ENCODE assay signal across 19 cellular contexts in genomic region chr2:99139003-99139402, GRCh38. TPM values are rescaled to one million over a fixed set of nuclear protein-coding genes. Genes with fewer than 3 reads are reported as not detected.
A peak's percentile ranks its signal among the peaks of the same experiment; 100 is the strongest.
DNase-seq lines count a peak whose midpoint lies in the region; ATAC-seq, FAIRE-seq and TF ChIP-seq lines count a peak whose summit lies in the region.
"Had no signal": no experiment of that assay in that cellular context is flagged by ENCODE, and none has a peak within 500 bp of the region (broad histone marks: within the 10 kb centered on the region; RNA-seq: fewer than 3 reads in every experiment).

No MANE protein-coding gene starts in this region.

- POLR2A ChIA-PET in activated CD4-positive, alpha-beta memory T cell treated with anti-CD3 and anti-CD28 coated beads for 36 hours (lab: Charles Lee), result interaction anchor here (0.7 kb wide), 1 partner anchor 14 kb away, joined by 4 read pairs; no protein-coding TSS in a partner anchor
- POLR2A ChIA-PET in activated CD4-positive, alpha-beta memory T cell treated with anti-CD3 and anti-CD28 coated beads, Interleukin-2, amount 10 ng/mL, durations not matched to agents 7 days and 5 days (lab: Charles Lee), result no interaction called here
- POLR2A ChIA-PET in K562 (lab: Yijun Ruan, JAX), result interaction anchor here (0.6 kb wide), 2 partner anchors 207 to 746 kb away, joined by 3 read pairs; no protein-coding TSS in a partner anchor
- POLR2A ChIA-PET in OCI-LY7 (lab: Charles Lee), result interaction anchor here (0.6 to 1.0 kb wide), 2 partner anchors 12 to 383 kb away, joined by 3 read pairs; no protein-coding TSS in a partner anchor

- ATAC-seq in K562 (no peak), left ventricle myocardium superior (no peak), HG03469 (IDR thresholded peaks at IDR 0.05; ENCODE audit: unreplicated experiment) (no peak)

- H3K27ac ChIP-seq in K562 (ENCODE audit: extremely low read depth, low read depth, low read length) (no peak overlapping the region), OCI-LY7 (ENCODE audit: low read depth, low read length, poor library complexity, severe bottlenecking) (no peak overlapping the region)
- H3K27ac ChIP-seq: C4-2B had no signal

- no peak overlapping the region for H3K4me3 ChIP-seq in K562
- H3K4me3 ChIP-seq in OCI-LY7 (ENCODE audit: low read depth, low read length, poor library complexity, severe bottlenecking), result no peak overlapping the region

- H3K4me1 ChIP-seq in K562 (replicated peaks in 1 of 2; ENCODE audit: control insufficient read depth in 2 of 2, insufficient read depth in 2 of 2, low read length in 2 of 2), result peaks cover 0 to 17% of the 10 kb centered on the region in 2 experiments; a peak in 2 of 5 replicates
- H3K4me1 ChIP-seq in OCI-LY7 (ENCODE audit: insufficient read depth, low read length, poor library complexity, severe bottlenecking), result peaks cover 12% of the 10 kb centered on the region

- FAIRE-seq in K562 (lab: Jason Lieb, UNC), result peak; percentile 49

- H2AFZ ChIP-seq in K562 (ENCODE audit: low read depth, low read length), result no peak overlapping the region
- H2AFZ ChIP-seq in OCI-LY7 (ENCODE audit: low read length), result no peak overlapping the region

- TF ChIP-seq EP300 in K562 (IDR thresholded peaks at IDR 0.05; ENCODE audit: low read length), result no peak

- 6% methylated on average over 4 of the region's 4 CpGs for WGBS in K562 (ENCODE audit: insufficient coverage, low coverage, missing lambda C conversion rate)

- TF ChIP-seq RAD21 in K562 (CRISPR knock-in tag; conservative IDR thresholded peaks at IDR 0.05 in 1 of 2, IDR thresholded peaks at IDR 0.05 in 1 of 2), result no peak

- H3K79me2 ChIP-seq in K562 (ENCODE audit: control insufficient read depth, insufficient read depth, low read length) (no peaks in the 10 kb centered on the region), OCI-LY7 (ENCODE audit: insufficient read depth, low read depth, low read length) (no peaks in the 10 kb centered on the region)

- TF ChIP-seq POLR2A in K562 (conservative IDR thresholded peaks at IDR 0.05), result no peak

- no peaks in the 10 kb centered on the region for H3K9me1 ChIP-seq in K562 (ENCODE audit: control insufficient read depth, insufficient read depth, low read length)

- H3K27me3 ChIP-seq in K562 (ENCODE audit: control insufficient read depth in 2 of 2, insufficient read depth in 2 of 2, low read length in 2 of 2), result no peaks in the 10 kb centered on the region

- H3K9me3 Mint-ChIP-seq in activated CD4-positive, alpha-beta memory T cell treated with anti-CD3 and anti-CD28 coated beads for 36 hours, result peaks cover 4% of the 10 kb centered on the region
- peaks cover 5% of the 10 kb centered on the region for H3K9me3 Mint-ChIP-seq in activated CD4-positive, alpha-beta memory T cell treated with anti-CD3 and anti-CD28 coated beads, Interleukin-2, amount 10 ng/mL, durations not matched to agents 7 days and 5 days
- peaks cover 65% of the 10 kb centered on the region for H3K9me3 Mint-ChIP-seq in nephron progenitor cell

- peak overlapping the region; percentile 3 for H3K4me3 Mint-ChIP-seq in activated CD4-positive, alpha-beta memory T cell treated with anti-CD3 and anti-CD28 coated beads for 36 hours
- no peak overlapping the region for H3K4me3 Mint-ChIP-seq in activated CD4-positive, alpha-beta memory T cell treated with anti-CD3 and anti-CD28 coated beads, Interleukin-2, amount 10 ng/mL, durations not matched to agents 7 days and 5 days
- H3K4me3 Mint-ChIP-seq in nephron progenitor cell, result peak overlapping the region; percentile 13

- no peak for DNase-seq in activated CD4-positive, alpha-beta memory T cell treated with anti-CD3 and anti-CD28 coated beads for 36 hours
- DNase-seq in activated CD4-positive, alpha-beta memory T cell treated with anti-CD3 and anti-CD28 coated beads, Interleukin-2, amount 10 ng/mL, durations not matched to agents 7 days and 5 days, result no peak
- DNase-seq in HT1080 (ENCODE audit: low read depth), result peak; percentile 5
- DNase-seq in K562 (ENCODE audit: extremely low read depth in 1 of 4, low spot score in 3 of 4), result peak in 1 of 4 experiments; percentile 43
- DNase-seq in nephron progenitor cell, result no peak
- no peak for DNase-seq in OCI-LY7 (ENCODE audit: low spot score)
- DNase-seq in left ventricle myocardium superior, result no peak
- DNase-seq: DND-41, GF-D8, IMR-90, MV-4-11, NCI-H1417 treated with DMSO at 0.1 percent for 48 hours, NCI-H2029, NCI-H510A, NCI-H82, RPMI8226 had no signal

- CTCF ChIA-PET in activated CD4-positive, alpha-beta memory T cell treated with anti-CD3 and anti-CD28 coated beads for 36 hours (lab: Charles Lee), result no interaction called here
- CTCF ChIA-PET in activated CD4-positive, alpha-beta memory T cell treated with anti-CD3 and anti-CD28 coated beads, Interleukin-2, amount 10 ng/mL, durations not matched to agents 7 days and 5 days (lab: Charles Lee), result no interaction called here
- CTCF ChIA-PET in K562 (lab: Yijun Ruan, JAX; ENCODE audit: low intra/inter-chr PET ratio) (no interaction called here), OCI-LY7 (lab: Charles Lee; ENCODE audit: unreplicated experiment) (no interaction called here)

- peaks cover 11% of the 10 kb centered on the region for H3K36me3 Mint-ChIP-seq in activated CD4-positive, alpha-beta memory T cell treated with anti-CD3 and anti-CD28 coated beads for 36 hours
- H3K36me3 Mint-ChIP-seq in activated CD4-positive, alpha-beta memory T cell treated with anti-CD3 and anti-CD28 coated beads, Interleukin-2, amount 10 ng/mL, durations not matched to agents 7 days and 5 days (ENCODE audit: low read depth), result peaks cover 3% of the 10 kb centered on the region
- H3K36me3 Mint-ChIP-seq in nephron progenitor cell (ENCODE audit: low read depth), result peaks cover 57% of the 10 kb centered on the region

- H3K36me3 ChIP-seq in K562 (ENCODE audit: control insufficient read depth, insufficient read depth, low read length) (no peaks in the 10 kb centered on the region), OCI-LY7 (ENCODE audit: insufficient read depth, low read length) (no peaks in the 10 kb centered on the region)

- H3K4me1 Mint-ChIP-seq in activated CD4-positive, alpha-beta memory T cell treated with anti-CD3 and anti-CD28 coated beads for 36 hours (ENCODE audit: low read depth), result peaks cover 19% of the 10 kb centered on the region
- H3K4me1 Mint-ChIP-seq in activated CD4-positive, alpha-beta memory T cell treated with anti-CD3 and anti-CD28 coated beads, Interleukin-2, amount 10 ng/mL, durations not matched to agents 7 days and 5 days, result peaks cover 23% of the 10 kb centered on the region
- H3K4me1 Mint-ChIP-seq in nephron progenitor cell, result peaks cover 24% of the 10 kb centered on the region

- in situ Hi-C loops in K562 (cut with MboI), result no loop called here

- H3K9me3 ChIP-seq in K562 (replicated peaks; ENCODE audit: control insufficient read depth, insufficient read depth, low read depth, low read length), result no peaks in the 10 kb centered on the region
- H3K9me3 ChIP-seq in OCI-LY7 (ENCODE audit: low read length), result no peaks in the 10 kb centered on the region

- BruUV-seq in K562 (replicated peaks; lab: Mats Ljungman, UMichigan), result no TSS peak
- BruUV-seq in OCI-LY7 (replicated peaks; lab: Mats Ljungman, UMichigan), result no TSS peak

- H3K27me3 Mint-ChIP-seq in activated CD4-positive, alpha-beta memory T cell treated with anti-CD3 and anti-CD28 coated beads for 36 hours, result no peaks in the 10 kb centered on the region
- H3K27me3 Mint-ChIP-seq in activated CD4-positive, alpha-beta memory T cell treated with anti-CD3 and anti-CD28 coated beads, Interleukin-2, amount 10 ng/mL, durations not matched to agents 7 days and 5 days, result peaks cover 9% of the 10 kb centered on the region
- H3K27me3 Mint-ChIP-seq in nephron progenitor cell (ENCODE audit: low read depth, poor library complexity), result peaks cover 18% of the 10 kb centered on the region

- intact Hi-C loops in activated CD4-positive, alpha-beta memory T cell treated with anti-CD3 and anti-CD28 coated beads for 36 hours (cut with micrococcal nuclease), result no loop called here
- intact Hi-C loops in K562 (cut with micrococcal nuclease), result no loop called here
- intact Hi-C loops in OCI-LY7 (cut with micrococcal nuclease; ENCODE audit: unreplicated experiment), result no loop called here
- intact Hi-C loops in left ventricle myocardium superior (cut with micrococcal nuclease), result no loop called here

- H4K20me1 ChIP-seq in K562 (replicated peaks; ENCODE audit: control insufficient read depth, insufficient read depth, low read length), result no peaks in the 10 kb centered on the region
- no peaks in the 10 kb centered on the region for H4K20me1 ChIP-seq in OCI-LY7 (ENCODE audit: insufficient read depth, low read length)

- TF ChIP-seq CTCF in K562 (IDR thresholded peaks at IDR 0.05 in 2 of 3, conservative IDR thresholded peaks at IDR 0.05 in 1 of 3; ENCODE audit: insufficient read depth in 2 of 3, low read depth in 1 of 3, low read length in 3 of 3) (no peak), nephron progenitor cell (IDR thresholded peaks at IDR 0.05) (no peak), OCI-LY7 (conservative IDR thresholded peaks at IDR 0.05; ENCODE audit: low read length) (no peak)

- H3K27ac Mint-ChIP-seq in activated CD4-positive, alpha-beta memory T cell treated with anti-CD3 and anti-CD28 coated beads for 36 hours, result no peak overlapping the region
- H3K27ac Mint-ChIP-seq in activated CD4-positive, alpha-beta memory T cell treated with anti-CD3 and anti-CD28 coated beads, Interleukin-2, amount 10 ng/mL, durations not matched to agents 7 days and 5 days, result no peak overlapping the region
- H3K27ac Mint-ChIP-seq in nephron progenitor cell, result no peak overlapping the region

- H3K4me2 ChIP-seq in K562 (ENCODE audit: insufficient read depth, low read length) (no peak overlapping the region), OCI-LY7 (ENCODE audit: low read length) (no peak overlapping the region)

- no peak overlapping the region for H3K9ac ChIP-seq in K562 (ENCODE audit: insufficient read depth in 1 of 2, low read depth in 2 of 2, low read length in 2 of 2)

- no peaks in the 10 kb centered on the region for H3K9me2 ChIP-seq in OCI-LY7 (ENCODE audit: insufficient read depth, low read length)

RNA-seq across cellular contexts. Expression of gene C2orf15, which starts 2.5 kb away (rescaled TPM):
- under 1 TPM; 0.48 to 0.50 TPM for total RNA-seq in activated CD4-positive, alpha-beta memory T cell treated with anti-CD3 and anti-CD28 coated beads for 36 hours
- total RNA-seq in activated CD4-positive, alpha-beta memory T cell treated with anti-CD3 and anti-CD28 coated beads, Interleukin-2, amount 10 ng/mL, durations not matched to agents 7 days and 5 days, result under 1 TPM; 0.18 to 0.35 TPM
- 0.23 TPM in 2 replicates for total RNA-seq in HT1080 (2014; rRNA removed; shearing (Covaris generic))
- polyA plus RNA-seq in HT1080 (2015; cell fraction: cytosol; rRNA removed), result 0.20 and 0.44 TPM in 2 replicates
- 0.08 and 0.51 TPM in 2 replicates for polyA plus RNA-seq in HT1080 (2015; cell fraction: nucleus; rRNA removed)
- not detected in 2 replicates for total RNA-seq in K562 (2011; cell fraction: chromatin; rRNA removed; ENCODE audit: low replicate concordance)
- not detected in 2 replicates for total RNA-seq in K562 (2011; cell fraction: nucleolus; rRNA removed)
- not detected in 2 replicates for total RNA-seq in K562 (2011; cell fraction: nucleoplasm; rRNA removed)
- total RNA-seq in K562 (2014; rRNA removed) (0.27 TPM in 1 of 2 replicates, not detected in the other), K562 (2014; rRNA removed; fragmentation: Illumina TruSeq; extraction: Trizol) (0.11 TPM in 1 of 2 replicates, not detected in the other), K562 (2015; rRNA removed; fragmentation: Illumina TruSeq; extraction: Trizol) (0.11 and 0.22 TPM in 2 replicates), K562 (2021) (0.16 and 0.18 TPM in 2 replicates), OCI-LY7 (2022) (1.3 and 2.1 TPM in 2 replicates), left ventricle myocardium superior (0.30 TPM)
- polyA plus RNA-seq in K562 (2011; rRNA removed) (0.25 TPM in 1 of 2 replicates, not detected in the other), K562 (2014; fragmentation: Illumina TruSeq; extraction: Trizol) (0.15 TPM in 1 of 2 replicates, not detected in the other), K562 (2014; fragmentation: Nextera tagmentation; extraction: Ambion mirVana) (under 1 TPM; 0.04 to 0.06 TPM), K562 (2014; rRNA removed) (not detected in 2 replicates)
- 0.09 TPM in 1 of 2 replicates, not detected in the other for polyA plus RNA-seq in K562 (2011; cell fraction: cytosol; rRNA removed)
- polyA plus RNA-seq in K562 (2011; cell fraction: nucleus; rRNA removed), result not detected in 2 replicates
- 0.17 and 0.18 TPM in 2 replicates for polyA plus RNA-seq in K562 (2012)
- not detected in 2 replicates for polyA minus RNA-seq in K562 (2011; rRNA and poly(A)+ RNA removed)
- not detected in 2 replicates for polyA minus RNA-seq in K562 (2011; cell fraction: cytosol; rRNA and poly(A)+ RNA removed)
- not detected in 2 replicates for polyA minus RNA-seq in K562 (2011; cell fraction: nucleus; rRNA and poly(A)+ RNA removed)
- total RNA-seq in OCI-LY7 (2014; rRNA removed; shearing (Covaris generic)), result 0.25 and 0.31 TPM in 2 replicates
- total RNA-seq: LHCN-M2 had no signal
- polyA plus RNA-seq: IMR-90 had no signal

RNA-seq across cellular contexts. Expression of gene TSGA10, which starts 15.7 kb away (rescaled TPM):
- total RNA-seq in activated CD4-positive, alpha-beta memory T cell treated with anti-CD3 and anti-CD28 coated beads for 36 hours, result 1 to 10 TPM; 6.3 to 7.0 TPM
- total RNA-seq in activated CD4-positive, alpha-beta memory T cell treated with anti-CD3 and anti-CD28 coated beads, Interleukin-2, amount 10 ng/mL, durations not matched to agents 7 days and 5 days, result 1 to 10 TPM; 3.7 to 5.4 TPM
- total RNA-seq in HT1080 (2014; rRNA removed; shearing (Covaris generic)), result 2.8 and 6.7 TPM in 2 replicates
- 1.2 and 1.7 TPM in 2 replicates for polyA plus RNA-seq in HT1080 (2015; cell fraction: cytosol; rRNA removed)
- 3.3 and 35.8 TPM in 2 replicates for polyA plus RNA-seq in HT1080 (2015; cell fraction: nucleus; rRNA removed)
- 4.8 and 13.5 TPM in 2 replicates for total RNA-seq in K562 (2011; cell fraction: chromatin; rRNA removed; ENCODE audit: low replicate concordance)
- total RNA-seq in K562 (2011; cell fraction: nucleolus; rRNA removed), result 3.8 and 6.5 TPM in 2 replicates
- 9.2 and 14.0 TPM in 2 replicates for total RNA-seq in K562 (2011; cell fraction: nucleoplasm; rRNA removed)
- total RNA-seq in K562 (2014; rRNA removed) (2.7 and 6.1 TPM in 2 replicates), K562 (2014; rRNA removed; fragmentation: Illumina TruSeq; extraction: Trizol) (2.9 and 3.5 TPM in 2 replicates), K562 (2015; rRNA removed; fragmentation: Illumina TruSeq; extraction: Trizol) (5.2 and 5.8 TPM in 2 replicates), K562 (2021) (2.8 TPM in 2 replicates), OCI-LY7 (2022) (10.8 and 14.1 TPM in 2 replicates), left ventricle myocardium superior (4.7 TPM)
- polyA plus RNA-seq in K562 (2011; rRNA removed) (2.7 and 3.2 TPM in 2 replicates), K562 (2014; fragmentation: Illumina TruSeq; extraction: Trizol) (1.9 and 3.5 TPM in 2 replicates), K562 (2014; fragmentation: Nextera tagmentation; extraction: Ambion mirVana) (1 to 10 TPM; 2.1 to 3.5 TPM), K562 (2014; rRNA removed) (5.8 and 11.3 TPM in 2 replicates)
- 0.46 and 2.4 TPM in 2 replicates for polyA plus RNA-seq in K562 (2011; cell fraction: cytosol; rRNA removed)
- 1.7 and 2.2 TPM in 2 replicates for polyA plus RNA-seq in K562 (2011; cell fraction: nucleus; rRNA removed)
- 2.1 and 5.5 TPM in 2 replicates for polyA plus RNA-seq in K562 (2012)
- polyA minus RNA-seq in K562 (2011; rRNA and poly(A)+ RNA removed), result 5.9 and 8.5 TPM in 2 replicates
- 1.9 TPM in 2 replicates for polyA minus RNA-seq in K562 (2011; cell fraction: cytosol; rRNA and poly(A)+ RNA removed)
- 5.1 and 11.0 TPM in 2 replicates for polyA minus RNA-seq in K562 (2011; cell fraction: nucleus; rRNA and poly(A)+ RNA removed)
- total RNA-seq in OCI-LY7 (2014; rRNA removed; shearing (Covaris generic)), result 3.8 and 13.3 TPM in 2 replicates

RNA-seq across cellular contexts. Expression of gene LIPT1, which starts 15.8 kb away (rescaled TPM):
- total RNA-seq in activated CD4-positive, alpha-beta memory T cell treated with anti-CD3 and anti-CD28 coated beads for 36 hours, result 1 to 10 TPM; 3.3 to 4.6 TPM
- total RNA-seq in activated CD4-positive, alpha-beta memory T cell treated with anti-CD3 and anti-CD28 coated beads, Interleukin-2, amount 10 ng/mL, durations not matched to agents 7 days and 5 days, result 1 to 10 TPM; 6.7 to 7.3 TPM
- total RNA-seq in HT1080 (2014; rRNA removed; shearing (Covaris generic)), result 6.6 and 7.8 TPM in 2 replicates
- 10.5 and 13.7 TPM in 2 replicates for polyA plus RNA-seq in HT1080 (2015; cell fraction: cytosol; rRNA removed)
- polyA plus RNA-seq in HT1080 (2015; cell fraction: nucleus; rRNA removed), result 20.9 and 21.1 TPM in 2 replicates
- 13.3 and 26.8 TPM in 2 replicates for total RNA-seq in K562 (2011; cell fraction: chromatin; rRNA removed; ENCODE audit: low replicate concordance)
- 10.3 and 13.2 TPM in 2 replicates for total RNA-seq in K562 (2011; cell fraction: nucleolus; rRNA removed)
- total RNA-seq in K562 (2011; cell fraction: nucleoplasm; rRNA removed), result 24.4 and 47.7 TPM in 2 replicates
- total RNA-seq in K562 (2014; rRNA removed) (6.7 and 10.4 TPM in 2 replicates), K562 (2014; rRNA removed; fragmentation: Illumina TruSeq; extraction: Trizol) (9.7 and 11.6 TPM in 2 replicates), K562 (2015; rRNA removed; fragmentation: Illumina TruSeq; extraction: Trizol) (9.2 and 9.5 TPM in 2 replicates), K562 (2021) (6.4 and 8.6 TPM in 2 replicates), OCI-LY7 (2022) (11.9 and 12.7 TPM in 2 replicates), left ventricle myocardium superior (7.1 TPM)
- polyA plus RNA-seq in K562 (2011; rRNA removed) (13.3 and 17.6 TPM in 2 replicates), K562 (2014; fragmentation: Illumina TruSeq; extraction: Trizol) (11.7 and 11.9 TPM in 2 replicates), K562 (2014; fragmentation: Nextera tagmentation; extraction: Ambion mirVana) (10 to 100 TPM; 16.3 to 18.3 TPM), K562 (2014; rRNA removed) (10.5 and 12.1 TPM in 2 replicates)
- polyA plus RNA-seq in K562 (2011; cell fraction: cytosol; rRNA removed), result 7.4 and 9.2 TPM in 2 replicates
- 12.7 and 15.6 TPM in 2 replicates for polyA plus RNA-seq in K562 (2011; cell fraction: nucleus; rRNA removed)
- 7.2 and 7.3 TPM in 2 replicates for polyA plus RNA-seq in K562 (2012)
- 9.7 and 12.8 TPM in 2 replicates for polyA minus RNA-seq in K562 (2011; rRNA and poly(A)+ RNA removed)
- 4.5 and 7.4 TPM in 2 replicates for polyA minus RNA-seq in K562 (2011; cell fraction: cytosol; rRNA and poly(A)+ RNA removed)
- 9.6 and 13.3 TPM in 2 replicates for polyA minus RNA-seq in K562 (2011; cell fraction: nucleus; rRNA and poly(A)+ RNA removed)
- total RNA-seq in OCI-LY7 (2014; rRNA removed; shearing (Covaris generic)), result 7.9 and 12.5 TPM in 2 replicates

RNA-seq across cellular contexts. Expression of gene MITD1, which starts 41.9 kb away (rescaled TPM):
- total RNA-seq in activated CD4-positive, alpha-beta memory T cell treated with anti-CD3 and anti-CD28 coated beads for 36 hours, result 10 to 100 TPM; 67.4 to 75.5 TPM
- total RNA-seq in activated CD4-positive, alpha-beta memory T cell treated with anti-CD3 and anti-CD28 coated beads, Interleukin-2, amount 10 ng/mL, durations not matched to agents 7 days and 5 days, result 10 to 100 TPM; 63.3 to 67.3 TPM
- total RNA-seq in HT1080 (2014; rRNA removed; shearing (Covaris generic)), result 21.0 and 21.4 TPM in 2 replicates
- 26.7 and 28.9 TPM in 2 replicates for polyA plus RNA-seq in HT1080 (2015; cell fraction: cytosol; rRNA removed)
- 50.6 and 58.2 TPM in 2 replicates for polyA plus RNA-seq in HT1080 (2015; cell fraction: nucleus; rRNA removed)
- total RNA-seq in K562 (2011; cell fraction: chromatin; rRNA removed; ENCODE audit: low replicate concordance), result 25.3 and 39.7 TPM in 2 replicates
- total RNA-seq in K562 (2011; cell fraction: nucleolus; rRNA removed), result 12.2 and 13.0 TPM in 2 replicates
- 22.1 and 32.8 TPM in 2 replicates for total RNA-seq in K562 (2011; cell fraction: nucleoplasm; rRNA removed)
- total RNA-seq in K562 (2014; rRNA removed) (23.7 and 25.5 TPM in 2 replicates), K562 (2014; rRNA removed; fragmentation: Illumina TruSeq; extraction: Trizol) (42.8 and 46.2 TPM in 2 replicates), K562 (2015; rRNA removed; fragmentation: Illumina TruSeq; extraction: Trizol) (47.1 and 50.9 TPM in 2 replicates), K562 (2021) (19.6 and 20.5 TPM in 2 replicates), OCI-LY7 (2022) (34.2 and 34.6 TPM in 2 replicates), left ventricle myocardium superior (13.8 TPM)
- polyA plus RNA-seq in K562 (2011; rRNA removed) (22.9 and 30.7 TPM in 2 replicates), K562 (2014; fragmentation: Illumina TruSeq; extraction: Trizol) (36.6 and 43.2 TPM in 2 replicates), K562 (2014; fragmentation: Nextera tagmentation; extraction: Ambion mirVana) (10 to 100 TPM; 62.3 to 71.8 TPM), K562 (2014; rRNA removed) (42.4 and 48.7 TPM in 2 replicates)
- polyA plus RNA-seq in K562 (2011; cell fraction: cytosol; rRNA removed), result 3.3 and 9.7 TPM in 2 replicates
- polyA plus RNA-seq in K562 (2011; cell fraction: nucleus; rRNA removed), result 22.4 and 30.1 TPM in 2 replicates
- polyA plus RNA-seq in K562 (2012), result 29.4 and 35.0 TPM in 2 replicates
- 12.5 and 13.9 TPM in 2 replicates for polyA minus RNA-seq in K562 (2011; rRNA and poly(A)+ RNA removed)
- polyA minus RNA-seq in K562 (2011; cell fraction: cytosol; rRNA and poly(A)+ RNA removed), result 5.3 and 7.5 TPM in 2 replicates
- 10.9 and 14.4 TPM in 2 replicates for polyA minus RNA-seq in K562 (2011; cell fraction: nucleus; rRNA and poly(A)+ RNA removed)
- total RNA-seq in OCI-LY7 (2014; rRNA removed; shearing (Covaris generic)), result 35.9 and 40.2 TPM in 2 replicates

RNA-seq across cellular contexts. Expression of gene MRPL30, which starts 42.0 kb away (rescaled TPM):
- 10 to 100 TPM; 30.3 to 30.8 TPM for total RNA-seq in activated CD4-positive, alpha-beta memory T cell treated with anti-CD3 and anti-CD28 coated beads for 36 hours
- 10 to 100 TPM; 21.1 to 22.2 TPM for total RNA-seq in activated CD4-positive, alpha-beta memory T cell treated with anti-CD3 and anti-CD28 coated beads, Interleukin-2, amount 10 ng/mL, durations not matched to agents 7 days and 5 days
- 50.1 and 57.3 TPM in 2 replicates for total RNA-seq in HT1080 (2014; rRNA removed; shearing (Covaris generic))
- 36.9 and 47.0 TPM in 2 replicates for polyA plus RNA-seq in HT1080 (2015; cell fraction: cytosol; rRNA removed)
- polyA plus RNA-seq in HT1080 (2015; cell fraction: nucleus; rRNA removed), result 31.1 and 31.8 TPM in 2 replicates
- 13.3 and 20.7 TPM in 2 replicates for total RNA-seq in K562 (2011; cell fraction: chromatin; rRNA removed; ENCODE audit: low replicate concordance)
- 9.8 and 10.7 TPM in 2 replicates for total RNA-seq in K562 (2011; cell fraction: nucleolus; rRNA removed)
- total RNA-seq in K562 (2011; cell fraction: nucleoplasm; rRNA removed), result 20.7 and 35.3 TPM in 2 replicates
- total RNA-seq in K562 (2014; rRNA removed), result 66.6 and 73.2 TPM in 2 replicates
- total RNA-seq in K562 (2014; rRNA removed; fragmentation: Illumina TruSeq; extraction: Trizol), result 97.0 and 106 TPM in 2 replicates
- 88.8 and 100 TPM in 2 replicates for total RNA-seq in K562 (2015; rRNA removed; fragmentation: Illumina TruSeq; extraction: Trizol)
- 64.0 and 69.7 TPM in 2 replicates for total RNA-seq in K562 (2021)
- polyA plus RNA-seq in K562 (2011; rRNA removed), result 71.8 and 87.0 TPM in 2 replicates
- 28.5 and 48.7 TPM in 2 replicates for polyA plus RNA-seq in K562 (2011; cell fraction: cytosol; rRNA removed)
- polyA plus RNA-seq in K562 (2011; cell fraction: nucleus; rRNA removed), result 12.5 and 19.3 TPM in 2 replicates
- 65.2 and 90.5 TPM in 2 replicates for polyA plus RNA-seq in K562 (2012)
- polyA plus RNA-seq in K562 (2014; fragmentation: Illumina TruSeq; extraction: Trizol), result 108 and 123 TPM in 2 replicates
- polyA plus RNA-seq in K562 (2014; fragmentation: Nextera tagmentation; extraction: Ambion mirVana), result 100 to 1,000 TPM in 1 of 2 experiments, 10 to 100 TPM in 1; 63.3 to 130 TPM
- 70.8 and 74.9 TPM in 2 replicates for polyA plus RNA-seq in K562 (2014; rRNA removed)
- 55.3 and 72.8 TPM in 2 replicates for polyA minus RNA-seq in K562 (2011; rRNA and poly(A)+ RNA removed)
- polyA minus RNA-seq in K562 (2011; cell fraction: cytosol; rRNA and poly(A)+ RNA removed), result 27.7 and 31.1 TPM in 2 replicates
- polyA minus RNA-seq in K562 (2011; cell fraction: nucleus; rRNA and poly(A)+ RNA removed), result 8.2 and 11.9 TPM in 2 replicates
- 27.7 and 30.9 TPM in 2 replicates for total RNA-seq in OCI-LY7 (2014; rRNA removed; shearing (Covaris generic))
- 28.8 and 31.4 TPM in 2 replicates for total RNA-seq in OCI-LY7 (2022)
- total RNA-seq in left ventricle myocardium superior, result 38.0 TPM
